31 cellular contexts compared by ENCODE assay signal in genomic region chr1:7284839-7285435, GRCh38.
A peak's percentile ranks its signal among the peaks of the same experiment; 100 is the strongest.
DNase-seq lines count a peak whose midpoint lies in the region; ATAC-seq, FAIRE-seq and TF ChIP-seq lines count a peak whose summit lies in the region.
"Had no signal": no experiment of that assay in that cellular context is flagged by ENCODE, and none has a peak within 500 bp of the region (broad histone marks: within the 10 kb centered on the region; RNA-seq: fewer than 3 reads in every experiment).

No MANE protein-coding gene starts in this region.

- H3K36me3 ChIP-seq in astrocyte (ENCODE audit: insufficient read depth, low read length), result no peaks in the 10 kb centered on the region
- H3K36me3 ChIP-seq in keratinocyte (ENCODE audit: control insufficient read depth in 2 of 2, extremely low read depth in 1 of 2, insufficient read depth in 2 of 2, low read length in 2 of 2), result no peaks in the 10 kb centered on the region
- H3K36me3 ChIP-seq: BLaER1, cardiac muscle cell, gastroesophageal sphincter, left ventricle myocardium inferior had no signal

- H3K79me2 ChIP-seq in astrocyte (ENCODE audit: insufficient read depth, low read length) (no peaks in the 10 kb centered on the region), keratinocyte (ENCODE audit: control insufficient read depth, insufficient read depth, low read length) (no peaks in the 10 kb centered on the region)
- H3K79me2 ChIP-seq: hepatocyte had no signal

- peak overlapping the region; percentile 15 for H3K27ac Mint-ChIP-seq in HFFc6
- no peak overlapping the region for H3K27ac Mint-ChIP-seq in astrocyte (ENCODE audit: unreplicated experiment)
- H3K27ac Mint-ChIP-seq in natural killer cell, result no peak overlapping the region
- H3K27ac Mint-ChIP-seq: activated B cell treated with CpG ODN at 0.5 μM for 24 hours; activated T-helper 1 cell treated with anti-CD3 and anti-CD28 coated beads, Interleukin-12 subunit alpha, Interleukin-12 subunit beta, Interleukin-2, Interleukin-4 antibody, amounts not matched to agents 30 ng/mL and 10 ng/mL and 1 ng/mL, durations not matched to agents 14 hours and 24 hours and 36 hours; mesothelial cell of epicardium had no signal

- H3K9me3 Mint-ChIP-seq in HFFc6, result peaks cover 23% of the 10 kb centered on the region
- H3K9me3 Mint-ChIP-seq in astrocyte (ENCODE audit: unreplicated experiment), result peaks cover 12% of the 10 kb centered on the region
- no peaks in the 10 kb centered on the region for H3K9me3 Mint-ChIP-seq in natural killer cell
- H3K9me3 Mint-ChIP-seq: activated B cell treated with CpG ODN at 0.5 μM for 24 hours; activated T-helper 1 cell treated with anti-CD3 and anti-CD28 coated beads, Interleukin-12 subunit alpha, Interleukin-12 subunit beta, Interleukin-2, Interleukin-4 antibody, amounts not matched to agents 30 ng/mL and 10 ng/mL and 1 ng/mL, durations not matched to agents 14 hours and 24 hours and 36 hours had no signal

- H3K36me3 Mint-ChIP-seq in HFFc6 (ENCODE audit: low read depth) (peaks cover 31% of the 10 kb centered on the region), astrocyte (ENCODE audit: low read depth, unreplicated experiment) (peaks cover 6% of the 10 kb centered on the region), natural killer cell (no peaks in the 10 kb centered on the region)
- H3K36me3 Mint-ChIP-seq: activated naive CD4-positive, alpha-beta T cell treated with anti-CD3 and anti-CD28 coated beads, Interleukin-2, amount 50 U/mL, for 72 hours; mesothelial cell of epicardium; naive B cell had no signal

- H3K4me1 Mint-ChIP-seq in HFFc6 (ENCODE audit: low read depth) (peaks cover 66% of the 10 kb centered on the region), astrocyte (ENCODE audit: low read depth, unreplicated experiment) (peaks cover 9% of the 10 kb centered on the region), natural killer cell (no peaks in the 10 kb centered on the region)
- H3K4me1 Mint-ChIP-seq: activated B cell treated with CpG ODN at 0.5 μM for 24 hours, mesothelial cell of epicardium, naive B cell had no signal

- no peaks in the 10 kb centered on the region for H3K9me3 ChIP-seq in astrocyte (ENCODE audit: insufficient read depth, low read depth, low read length)
- no peaks in the 10 kb centered on the region for H3K9me3 ChIP-seq in keratinocyte (ENCODE audit: control insufficient read depth, low read depth, low read length)
- H3K9me3 ChIP-seq: BLaER1, gastroesophageal sphincter, left ventricle myocardium inferior, testis had no signal

- H3K27me3 ChIP-seq in astrocyte (ENCODE audit: insufficient read depth, low read length) (no peaks in the 10 kb centered on the region), keratinocyte (ENCODE audit: control insufficient read depth, extremely low read depth, insufficient read depth, low read length) (no peaks in the 10 kb centered on the region)
- H3K27me3 ChIP-seq: BLaER1, cardiac muscle cell, hepatocyte, testis had no signal

- H3K9me1 ChIP-seq in keratinocyte (ENCODE audit: control insufficient read depth, extremely low read depth, insufficient read depth, low read length), result no peaks in the 10 kb centered on the region

- no peak overlapping the region for H3K9ac ChIP-seq in astrocyte (ENCODE audit: low read length)
- H3K9ac ChIP-seq in keratinocyte (ENCODE audit: control insufficient read depth, extremely low read depth, insufficient read depth, low read length), result no peak overlapping the region
- H3K9ac ChIP-seq: BLaER1 had no signal

- H3K4me3 ChIP-seq in astrocyte (ENCODE audit: insufficient read depth, low read depth, low read length), result no peak overlapping the region
- H3K4me3 ChIP-seq in keratinocyte (ENCODE audit: control insufficient read depth in 2 of 3, extremely low read depth in 1 of 3, insufficient read depth in 2 of 3, low read depth in 1 of 3, low read length in 3 of 3), result no peak overlapping the region
- H3K4me3 ChIP-seq: BLaER1, cardiac muscle cell, gastroesophageal sphincter, GM12878, hepatocyte, left ventricle myocardium inferior, testis had no signal

- TF ChIP-seq CTCF in HFFc6 (IDR thresholded peaks at IDR 0.05) (0 out of 2 replicates have a peak, but pooled peaks have one; percentile 13), astrocyte (IDR thresholded peaks at IDR 0.05; ENCODE audit: insufficient read depth, low read depth, low read length) (no peak), keratinocyte (optimal IDR thresholded peaks at IDR 0.05 in 1 of 3, IDR thresholded peaks at IDR 0.05 in 1 of 3, conservative IDR thresholded peaks at IDR 0.05 in 1 of 3; ENCODE audit: extremely low read depth in 1 of 3, insufficient read depth in 2 of 3, low read length in 3 of 3) (no peak), natural killer cell (IDR thresholded peaks at IDR 0.05) (no peak)

- FAIRE-seq in astrocyte (lab: Jason Lieb, UNC) (no peak), keratinocyte (lab: Jason Lieb, UNC) (peak; percentile 71)
- FAIRE-seq: GM12878, urothelium cell line had no signal

- dilution Hi-C loops in keratinocyte (cut with MboI; ENCODE audit: extremely low pct_ligation_motif_present, low sequenced_read_pairs), result no loop called here

- H3K4me1 ChIP-seq in astrocyte (ENCODE audit: insufficient read depth, low read length) (peaks cover 24% of the 10 kb centered on the region), keratinocyte (ENCODE audit: control insufficient read depth, extremely low read depth, insufficient read depth, low read length) (peaks cover 16% of the 10 kb centered on the region)
- H3K4me1 ChIP-seq: BLaER1, gastroesophageal sphincter, left ventricle myocardium inferior, testis had no signal

- no peaks in the 10 kb centered on the region for H4K20me1 ChIP-seq in astrocyte (ENCODE audit: insufficient read depth, low read length)
- H4K20me1 ChIP-seq in keratinocyte (ENCODE audit: control insufficient read depth, extremely low read depth, insufficient read depth, low read length), result no peaks in the 10 kb centered on the region
- H4K20me1 ChIP-seq: BLaER1 had no signal

- H2AFZ ChIP-seq in astrocyte (ENCODE audit: low read depth, low read length), result peak overlapping the region; percentile 45
- H2AFZ ChIP-seq in keratinocyte (ENCODE audit: control insufficient read depth, low read length), result no peak overlapping the region
- H2AFZ ChIP-seq: hepatocyte had no signal

- H3K27me3 Mint-ChIP-seq in HFFc6 (ENCODE audit: insufficient read depth) (peaks cover 2% of the 10 kb centered on the region), astrocyte (ENCODE audit: low read depth, unreplicated experiment) (peaks cover 4% of the 10 kb centered on the region), natural killer cell (ENCODE audit: low read depth in 2 of 2) (peaks cover 22 to 30% of the 10 kb centered on the region in 2 donors)

- ATAC-seq in HG03280 (IDR thresholded peaks at IDR 0.05; ENCODE audit: unreplicated experiment) (no peak), natural killer cell (no peak), HG03196 (IDR thresholded peaks at IDR 0.05; ENCODE audit: unreplicated experiment) (no peak), HG02973 (IDR thresholded peaks at IDR 0.05; ENCODE audit: unreplicated experiment) (no peak)
- ATAC-seq: activated naive CD4-positive, alpha-beta T cell treated with anti-CD3 and anti-CD28 coated beads, Interleukin-2, amount 50 U/mL, for 72 hours; gastroesophageal sphincter; GM12878 had no signal

- intact Hi-C loops in natural killer cell (cut with micrococcal nuclease), result no loop called here

- H3K4me2 ChIP-seq in astrocyte (ENCODE audit: low read length) (peak overlapping the region; percentile 42), keratinocyte (ENCODE audit: control insufficient read depth, extremely low read depth, insufficient read depth, low read depth, low read length) (peak overlapping the region; percentile 13)
- H3K4me2 ChIP-seq: BLaER1, hepatocyte had no signal

- DNase-seq in Daoy (ENCODE audit: low read depth) (peak; percentile 73), HFFc6 (no peak), astrocyte (ENCODE audit: low read depth) (peak; percentile 33), keratinocyte (ENCODE audit: low read depth, low spot score) (no peak), natural killer cell (no peak)
- DNase-seq: activated B cell treated with CpG ODN at 0.5 μM for 24 hours; activated CD4-positive, alpha-beta T cell treated with anti-CD3 and anti-CD28 coated beads, Interleukin-2, amount 50 U/mL, for 48 hours; anterior cingulate cortex; DMS79; left ventricle myocardium inferior; naive B cell; NCI-H1105 treated with DMSO at 0.1 percent for 48 hours; NCI-H2029 treated with DMSO at 0.1 percent for 48 hours; NCI-H345; nucleus accumbens; OCI-M1; SHP77; stimulated activated naive CD4-positive, alpha-beta T cell treated with Interleukin-2 at 50 U/mL for 16 hours; testis had no signal

- no peak overlapping the region for H3K27ac ChIP-seq in astrocyte (ENCODE audit: low read depth, low read length)
- no peak overlapping the region for H3K27ac ChIP-seq in keratinocyte (ENCODE audit: control insufficient read depth, insufficient read depth, low read length)
- H3K27ac ChIP-seq: BLaER1, cardiac muscle cell, gastroesophageal sphincter, hepatocyte, left ventricle myocardium inferior, testis had no signal

- H3K4me3 Mint-ChIP-seq in HFFc6 (no peak overlapping the region), astrocyte (ENCODE audit: unreplicated experiment) (no peak overlapping the region), natural killer cell (no peak overlapping the region)
- H3K4me3 Mint-ChIP-seq: activated B cell treated with CpG ODN at 0.5 μM for 24 hours; activated T-helper 1 cell treated with anti-CD3 and anti-CD28 coated beads, Interleukin-12 subunit alpha, Interleukin-12 subunit beta, Interleukin-2, Interleukin-4 antibody, amounts not matched to agents 30 ng/mL and 10 ng/mL and 1 ng/mL, durations not matched to agents 14 hours and 24 hours and 36 hours; mesothelial cell of epicardium; naive B cell had no signal

Comparison
In these comparisons a context has a peak if more than half of its experiments do, and no peak if none do; other contexts are left out.
1. DNase-seq: peak in Daoy (single experiment) and astrocyte (single experiment); none in HFFc6 (single experiment), keratinocyte (single experiment) and natural killer cell (single experiment).